1 cellular context compared by ENCODE assay signal in the genomic region with DNA sequence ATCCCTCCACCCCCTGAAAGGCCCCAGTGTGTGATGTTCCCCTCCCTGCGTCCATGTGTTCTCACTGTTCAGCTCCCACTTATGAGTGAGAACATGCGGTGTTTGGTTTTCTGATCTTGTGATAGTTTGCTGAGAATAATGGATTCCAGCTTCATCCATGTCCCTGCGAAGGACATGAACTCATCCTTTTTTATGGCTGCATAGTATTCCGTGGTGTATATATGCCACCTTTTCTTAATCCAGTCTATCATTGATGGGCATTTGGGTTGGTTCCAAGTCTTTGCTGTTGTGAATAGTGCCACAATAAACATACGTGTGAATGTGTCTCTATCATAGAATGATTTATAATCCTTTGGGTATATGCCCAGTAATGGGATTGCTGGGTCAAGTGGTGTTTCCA. TPM values are rescaled to one million over a fixed set of nuclear protein-coding genes. Genes with fewer than 3 reads are reported as not detected.
"Had no signal": no experiment of that assay in that cellular context is flagged by ENCODE, and none has a peak within 500 bp of the region (broad histone marks: within the 10 kb centered on the region; RNA-seq: fewer than 3 reads in every experiment).

No MANE protein-coding gene starts in this region.

RNA-seq across cellular contexts. Expression of a gene that starts 55.8 kb away (rescaled TPM):
- total RNA-seq: M059J had no signal
